1 cellular context compared by ENCODE assay signal in genomic region chr10:12720217-12720981, GRCh38.
A peak's percentile ranks its signal among the peaks of the same experiment; 100 is the strongest.
TF ChIP-seq lines count a peak whose summit lies in the region.

No MANE protein-coding gene starts in this region.

TF ChIP-seq in HepG2, 621 proteins besides CTCF, POLR2A, EP300 and RAD21 (continued from another document):
- TF ChIP-seq ZNF362 (CRISPR knock-in tag; IDR thresholded peaks at IDR 0.05; ENCODE audit: borderline replicate concordance) (no peak), FOXA1 (IDR thresholded peaks at IDR 0.05) (no peak), FOXA1 (CRISPR knock-in tag; IDR thresholded peaks at IDR 0.05) (peak; percentile 80)
